8 cellular contexts compared by ENCODE assay signal in the genomic region with DNA sequence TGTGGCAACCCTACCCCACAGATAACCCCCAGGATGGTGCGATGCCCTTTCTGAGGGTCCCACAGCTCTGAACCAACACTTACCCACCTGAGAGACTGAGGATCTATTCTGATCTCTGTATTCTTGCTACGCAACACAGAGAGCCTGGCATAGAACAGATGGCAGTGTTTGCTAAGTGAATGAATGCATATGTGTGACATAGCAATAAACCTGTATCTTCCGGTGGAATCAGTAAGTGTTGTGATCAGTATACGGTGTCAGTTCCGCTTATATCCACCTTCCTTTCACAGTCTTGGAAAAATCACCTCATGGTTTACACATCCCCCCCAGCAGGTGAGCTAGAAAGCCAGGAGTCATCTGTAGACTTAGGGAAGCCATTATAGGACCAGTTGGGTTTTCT. TPM values are rescaled to one million over a fixed set of nuclear protein-coding genes. Genes with fewer than 3 reads are reported as not detected.
A peak's percentile ranks its signal among the peaks of the same experiment; 100 is the strongest.
DNase-seq lines count a peak whose midpoint lies in the region; ATAC-seq and TF ChIP-seq lines count a peak whose summit lies in the region.

No MANE protein-coding gene starts in this region.

- peaks cover 14% of the 10 kb centered on the region for H3K27me3 Mint-ChIP-seq in H9 (ENCODE audit: low read depth)

- POLR2A ChIA-PET in Panc1 (lab: Charles Lee): interaction anchor here (1.6 kb wide), 1 partner anchor 17 kb away, joined by 4 read pairs; a partner anchor contains a TSS

- intact Hi-C loops in Panc1 (cut with micrococcal nuclease; ENCODE audit: unreplicated experiment): no loop called here
- intact Hi-C loops in esophagus squamous epithelium (cut with DNase I): no loop called here

- H3K4me1 ChIP-seq in Panc1 (ENCODE audit: control insufficient read depth, insufficient read depth, low read length): peaks cover 7% of the 10 kb centered on the region
- peaks cover 5 to 36% (median 13%) of the 10 kb centered on the region in 3 donors for H3K4me1 ChIP-seq in esophagus squamous epithelium
- no peaks in the 10 kb centered on the region for H3K4me1 ChIP-seq in H9 (ENCODE audit: insufficient read depth, low read length)

- H2AFZ ChIP-seq in H9 (ENCODE audit: low read length): no peak overlapping the region

- no peak overlapping the region for H3K14ac ChIP-seq in H9 (ENCODE audit: insufficient read depth, low read length)

- no peak overlapping the region for H3K23ac ChIP-seq in H9 (ENCODE audit: insufficient read length, low read depth, low read length)

- no peak overlapping the region for H2BK15ac ChIP-seq in H9 (ENCODE audit: low read depth, low read length)

- WGBS in esophagus squamous epithelium, 2 donors: 62 to 80% methylated on average over 1 to 5 of the region's 5 CpGs
- WGBS in H9 (ENCODE audit: extremely low coverage, insufficient read length, low lambda C conversion rate): no CpG with 5 or more reads among the region's 5 CpGs

- no peak overlapping the region for H3K18ac ChIP-seq in H9 (ENCODE audit: insufficient read length, low read depth, low read length)

- H3T11ph ChIP-seq in H9 (ENCODE audit: low read length): no peak overlapping the region

- no peak overlapping the region for H3K4me2 ChIP-seq in H9 (ENCODE audit: insufficient read depth, insufficient read length, low read length)

- peak overlapping the region in 1 of 2 experiments; percentile 58; a peak in 1 of 5 replicates for H3K4me3 Mint-ChIP-seq in H9

- TF ChIP-seq POLR2A in esophagus squamous epithelium (IDR thresholded peaks at IDR 0.05): no peak

- no peak overlapping the region for H4K5ac ChIP-seq in H9 (ENCODE audit: insufficient read length, low read depth, low read length)

- H4K91ac ChIP-seq in H9 (ENCODE audit: insufficient read length, low read depth, low read length): no peak overlapping the region

- in situ Hi-C loops in Panc1 (cut with HindIII; ENCODE audit: low pct_unique_long_range_greater_than_20kb, low sequenced_read_pairs): no loop called here

- no peaks in the 10 kb centered on the region for H3K79me2 ChIP-seq in H9 (ENCODE audit: insufficient read depth, low read length)

- CTCF ChIA-PET in Panc1 (lab: Charles Lee): no interaction called here

- H4K8ac ChIP-seq in H9 (replicated peaks; ENCODE audit: insufficient read length, low read depth, low read length): no peak overlapping the region

- H3K9me3 Mint-ChIP-seq in H9: peaks cover 64 to 73% of the 10 kb centered on the region in 2 experiments

- TF ChIP-seq CTCF in Panc1 (IDR thresholded peaks at IDR 0.05) (no peak), esophagus squamous epithelium (IDR thresholded peaks at IDR 0.05) (no peak), H9 (conservative IDR thresholded peaks at IDR 0.05) (no peak)

- H3K27ac Mint-ChIP-seq in H9: no peak overlapping the region

- no peaks in the 10 kb centered on the region for H3K23me2 ChIP-seq in H9 (ENCODE audit: insufficient read length, low read depth, low read length, poor library complexity, severe bottlenecking)

- peaks cover 0 to 4% of the 10 kb centered on the region in 2 experiments; a peak in 2 of 4 replicates for H3K4me1 Mint-ChIP-seq in H9

- H3K27me3 ChIP-seq in Panc1 (ENCODE audit: control insufficient read depth, insufficient read depth, low read length) (no peaks in the 10 kb centered on the region), esophagus squamous epithelium (peaks cover 0 to 2% (median 0%) of the 10 kb centered on the region in 4 donors), H9 (ENCODE audit: insufficient read depth, low read length) (no peaks in the 10 kb centered on the region)

- no peaks in the 10 kb centered on the region for H3K9me3 ChIP-seq in Panc1 (ENCODE audit: control insufficient read depth, insufficient read depth, low read depth, low read length)
- H3K9me3 ChIP-seq in esophagus squamous epithelium: no peaks in the 10 kb centered on the region
- peaks cover 40% of the 10 kb centered on the region for H3K9me3 ChIP-seq in H9 (ENCODE audit: control insufficient read depth, low read depth, low read length)

- no peak overlapping the region for H2BK20ac ChIP-seq in H9 (ENCODE audit: low read depth, low read length, poor library complexity, severe bottlenecking)

- H3K4me3 ChIP-seq in Panc1 (ENCODE audit: low read depth in 2 of 2, low read length in 2 of 2): peak overlapping the region; percentile 51 to 63
- H3K4me3 ChIP-seq in esophagus squamous epithelium: peak overlapping the region; percentile 26 to 60 (median 42)
- H3K4me3 ChIP-seq in skin epidermis: peak overlapping the region in 2 of 7 experiments; percentile 30 to 31

- H3K56ac ChIP-seq in H9 (ENCODE audit: insufficient read length, low read depth, low read length): no peak overlapping the region

- H3K36me3 ChIP-seq in Panc1 (ENCODE audit: control insufficient read depth, insufficient read depth, low read length) (no peaks in the 10 kb centered on the region), esophagus squamous epithelium (no peaks in the 10 kb centered on the region)

- H3K27ac ChIP-seq in Panc1 (ENCODE audit: low read length): 0 out of 2 replicates have a peak overlapping the region, but pooled peaks have one; percentile 86
- H3K27ac ChIP-seq in esophagus squamous epithelium: peak overlapping the region; percentile 86 to 91 (median 89)
- peak overlapping the region in 14 of 21 experiments; percentile 0 to 86 (median 74) for H3K27ac ChIP-seq in skin epidermis
- no peak overlapping the region for H3K27ac ChIP-seq in H9 (ENCODE audit: insufficient read length, low read depth, low read length)

- H3K9ac ChIP-seq in H9 (ENCODE audit: extremely low read depth, insufficient read length, low read length): no peak overlapping the region

- no peak overlapping the region for H2BK5ac ChIP-seq in H9 (ENCODE audit: insufficient read length, low read length)

- H3K4ac ChIP-seq in H9 (ENCODE audit: low read depth, low read length): no peak overlapping the region

- no peak overlapping the region for H2BK12ac ChIP-seq in H9 (ENCODE audit: insufficient read length, low read depth, low read length)

- ATAC-seq in Panc1: no peak

- no peaks in the 10 kb centered on the region for H4K20me1 ChIP-seq in H9 (ENCODE audit: control insufficient read depth, insufficient read depth, insufficient read length)

- H2AK5ac ChIP-seq in H9 (ENCODE audit: insufficient read length, low read length): no peak overlapping the region

- no peak overlapping the region for H2BK120ac ChIP-seq in H9 (ENCODE audit: low read depth, low read length, poor library complexity, severe bottlenecking)

- H3K79me1 ChIP-seq in H9 (ENCODE audit: insufficient read depth, low read depth, low read length, poor library complexity, severe bottlenecking): no peaks in the 10 kb centered on the region

- DNase-seq in NCI-H1436 treated with DMSO at 0.1 percent for 48 hours (lab: John Stamatoyannopoulos, UW) (peak; percentile 4), NCI-H1436 (lab: John Stamatoyannopoulos, UW) (no peak), Panc1 (ENCODE audit: low read depth, low spot score) (no peak), esophagus squamous epithelium (lab: John Stamatoyannopoulos, UW) (no peak), NCI-H2196 (lab: John Stamatoyannopoulos, UW; ENCODE audit: unreplicated experiment) (no peak), H9 (no peak), D341Med (ENCODE audit: low spot score) (no peak)

- BruUV-seq in Panc1 (replicated peaks; lab: Mats Ljungman, UMichigan): no TSS peak

- no peaks in the 10 kb centered on the region; a peak in 2 of 7 replicates for H3K36me3 Mint-ChIP-seq in H9 (ENCODE audit: insufficient read depth in 1 of 3, low read depth in 3 of 3)

RNA-seq across cellular contexts. Expression of a gene that starts 5.9 kb away (rescaled TPM):
- total RNA-seq in Panc1 (2021; ENCODE audit: unreplicated experiment) (216 TPM), esophagus squamous epithelium (100 to 1,000 TPM in 3 of 4 donors, 10 to 100 TPM in 1; 81.6 to 130 (median 115) TPM), H9 (2021) (112 and 119 TPM in 2 replicates)
- polyA plus RNA-seq in Panc1 (2012; ENCODE audit: insufficient read length): 315 TPM

RNA-seq across cellular contexts. Expression of a gene that starts 17.4 kb away (rescaled TPM):
- 1.1 TPM for total RNA-seq in Panc1 (2021; ENCODE audit: unreplicated experiment)
- 1.5 TPM for polyA plus RNA-seq in Panc1 (2012; ENCODE audit: insufficient read length)
- total RNA-seq in esophagus squamous epithelium: 1 to 10 TPM in 2 of 4 donors, under 1 TPM in 1, not detected in 1; 0.57 to 1.2 (median 1.1) TPM
- 1.0 and 1.2 TPM in 2 replicates for total RNA-seq in H9 (2021)

RNA-seq across cellular contexts. Expression of a gene that starts 17.6 kb away (rescaled TPM):
- total RNA-seq in Panc1 (2021; ENCODE audit: unreplicated experiment) (111 TPM), esophagus squamous epithelium (10 to 100 TPM; 24.4 to 35.4 (median 33.1) TPM), H9 (2021) (100 and 104 TPM in 2 replicates)
- 81.2 TPM for polyA plus RNA-seq in Panc1 (2012; ENCODE audit: insufficient read length)
